8 cellular contexts compared by ENCODE assay signal in the genomic region with DNA sequence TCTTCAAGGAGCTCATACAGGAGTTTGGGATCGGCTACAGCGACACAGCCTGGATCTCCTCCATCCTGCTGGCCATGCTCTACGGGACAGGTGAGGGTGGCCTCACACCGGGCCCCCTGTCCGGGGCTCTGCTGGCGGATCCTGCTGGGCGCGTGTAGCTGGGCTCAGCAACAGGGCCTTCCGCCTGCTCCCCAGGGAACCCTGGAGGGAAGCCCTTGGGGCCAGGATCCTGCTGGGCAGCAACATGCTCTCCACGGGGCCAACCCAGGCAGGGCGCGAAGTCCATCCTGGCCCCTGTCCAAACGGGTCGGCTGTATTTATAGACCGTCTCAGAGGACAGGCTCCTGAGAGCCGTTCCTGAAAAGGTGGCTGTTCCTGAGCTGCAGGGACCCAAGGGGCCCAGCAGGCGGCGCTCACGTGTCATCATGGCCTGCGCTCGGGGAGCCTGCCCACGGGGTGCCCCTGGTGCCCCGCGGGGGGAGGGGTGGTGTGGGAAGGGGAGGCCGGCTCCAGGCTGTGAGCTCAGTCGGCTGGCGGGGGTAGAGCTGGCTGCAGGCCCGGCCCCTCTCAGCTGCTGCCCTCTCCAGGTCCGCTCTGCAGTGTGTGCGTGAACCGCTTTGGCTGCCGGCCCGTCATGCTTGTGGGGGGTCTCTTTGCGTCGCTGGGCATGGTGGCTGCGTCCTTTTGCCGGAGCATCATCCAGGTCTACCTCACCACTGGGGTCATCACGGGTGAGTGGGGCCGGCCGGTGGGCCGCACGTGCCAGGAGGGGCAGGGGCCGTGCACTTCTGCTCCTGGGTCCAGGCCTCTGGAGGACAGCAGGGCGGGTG. TPM values are rescaled to one million over a fixed set of nuclear protein-coding genes. Genes with fewer than 3 reads are reported as not detected.
DNase-seq lines count a peak whose midpoint lies in the region; ATAC-seq and TF ChIP-seq lines count a peak whose summit lies in the region.

No MANE protein-coding gene starts in this region.

- no peak overlapping the region for H3K9ac ChIP-seq in H9 (ENCODE audit: extremely low read depth, insufficient read length, low read length)
- H3K9ac ChIP-seq in trophoblast cell (ENCODE audit: low read length): no peak overlapping the region

- H2BK12ac ChIP-seq in H9 (ENCODE audit: insufficient read length, low read depth, low read length) (no peak overlapping the region), trophoblast cell (ENCODE audit: low read length) (peak overlapping the region; percentile 11)

- peaks cover 9% of the 10 kb centered on the region for H3K27me3 Mint-ChIP-seq in H9 (ENCODE audit: low read depth)

- no peak overlapping the region for H2AFZ ChIP-seq in H9 (ENCODE audit: low read length)
- H2AFZ ChIP-seq in trophoblast cell (ENCODE audit: insufficient read depth, low read length, poor library complexity): no peak overlapping the region

- H3K23me2 ChIP-seq in H9 (ENCODE audit: insufficient read length, low read depth, low read length, poor library complexity, severe bottlenecking): peaks cover 4% of the 10 kb centered on the region

- no peak overlapping the region for H3K4me3 Mint-ChIP-seq in H9

- H4K8ac ChIP-seq in H9 (replicated peaks; ENCODE audit: insufficient read length, low read depth, low read length): no peak overlapping the region
- H4K8ac ChIP-seq in trophoblast cell (ENCODE audit: low read depth, low read length): peak overlapping the region; percentile 21

- TF ChIP-seq POLR2A in Peyer's patch (IDR thresholded peaks at IDR 0.05): no peak

- DNase-seq in AG08396 (ENCODE audit: low spot score) (peak; percentile 77), H9 (peak; percentile 87), Peyer's patch (peak; percentile 57 to 88 (median 86)), activated gamma-delta T cell (lab: John Stamatoyannopoulos, UW) (peak; percentile 36), fibroblast of villous mesenchyme (ENCODE audit: low read depth) (peak; percentile 65), trophoblast cell (peak in 1 of 2 donors; percentile 59)

- ATAC-seq in GM21529 (IDR thresholded peaks at IDR 0.05; ENCODE audit: unreplicated experiment): no peak
- ATAC-seq in HG03039 (IDR thresholded peaks at IDR 0.05; ENCODE audit: unreplicated experiment): no peak

- no peaks in the 10 kb centered on the region for H4K20me1 ChIP-seq in H9 (ENCODE audit: control insufficient read depth, insufficient read depth, insufficient read length)

- H3K4ac ChIP-seq in H9 (ENCODE audit: low read depth, low read length) (no peak overlapping the region), trophoblast cell (ENCODE audit: low read depth, low read length) (no peak overlapping the region)

- H3K27ac Mint-ChIP-seq in H9: no peak overlapping the region

- no peak overlapping the region for H3K56ac ChIP-seq in H9 (ENCODE audit: insufficient read length, low read depth, low read length)

- TF ChIP-seq CTCF in H9 (conservative IDR thresholded peaks at IDR 0.05): peak; percentile 96
- TF ChIP-seq CTCF in Peyer's patch (IDR thresholded peaks at IDR 0.05): peak; percentile 85 to 95 (median 94)
- peak; percentile 85 for TF ChIP-seq CTCF in fibroblast of villous mesenchyme (IDR thresholded peaks at IDR 0.05; ENCODE audit: insufficient read depth, low read depth, low read length)

- H3K14ac ChIP-seq in H9 (ENCODE audit: insufficient read depth, low read length) (no peak overlapping the region), trophoblast cell (ENCODE audit: low read length) (no peak overlapping the region)

- H3K4me1 Mint-ChIP-seq in H9: peaks cover 2 to 17% of the 10 kb centered on the region in 2 experiments

- no CpG with 5 or more reads among the region's 44 CpGs for WGBS in H9 (ENCODE audit: extremely low coverage, insufficient read length, low lambda C conversion rate)
- WGBS in trophoblast cell (ENCODE audit: extremely low coverage, insufficient coverage, insufficient read length): no CpG with 5 or more reads among the region's 44 CpGs

- H3K79me2 ChIP-seq in H9 (ENCODE audit: insufficient read depth, low read length): no peaks in the 10 kb centered on the region
- H3K79me2 ChIP-seq in trophoblast cell (ENCODE audit: control insufficient read depth, insufficient read depth, low read length, poor library complexity): peaks cover 8% of the 10 kb centered on the region

- H2BK5ac ChIP-seq in H9 (ENCODE audit: insufficient read length, low read length): no peak overlapping the region
- peak overlapping the region; percentile 11 for H2BK5ac ChIP-seq in trophoblast cell (ENCODE audit: low read depth, low read length, poor library complexity)

- no peak overlapping the region for H4K5ac ChIP-seq in H9 (ENCODE audit: insufficient read length, low read depth, low read length)

- H3K79me1 ChIP-seq in H9 (ENCODE audit: insufficient read depth, low read depth, low read length, poor library complexity, severe bottlenecking): no peaks in the 10 kb centered on the region
- H3K79me1 ChIP-seq in trophoblast cell (ENCODE audit: low read length): peaks cover 17% of the 10 kb centered on the region

- no peak overlapping the region for H3K23ac ChIP-seq in H9 (ENCODE audit: insufficient read length, low read depth, low read length)
- no peak overlapping the region for H3K23ac ChIP-seq in trophoblast cell (ENCODE audit: low read length)

- no peak overlapping the region for H3K27ac ChIP-seq in H9 (ENCODE audit: insufficient read length, low read depth, low read length)
- peak overlapping the region; percentile 30 to 70 (median 54) for H3K27ac ChIP-seq in Peyer's patch
- peak overlapping the region; percentile 18 for H3K27ac ChIP-seq in trophoblast cell (ENCODE audit: low read depth, low read length)

- H2BK15ac ChIP-seq in H9 (ENCODE audit: low read depth, low read length): no peak overlapping the region

- H3T11ph ChIP-seq in H9 (ENCODE audit: low read length): no peak overlapping the region

- H3K27me3 ChIP-seq in H9 (ENCODE audit: insufficient read depth, low read length) (no peaks in the 10 kb centered on the region), Peyer's patch (no peaks in the 10 kb centered on the region), trophoblast cell (ENCODE audit: insufficient read depth, low read length) (no peaks in the 10 kb centered on the region)

- H3K4me2 ChIP-seq in H9 (ENCODE audit: insufficient read depth, insufficient read length, low read length): no peak overlapping the region
- no peak overlapping the region for H3K4me2 ChIP-seq in trophoblast cell (ENCODE audit: low read length)

- H3K18ac ChIP-seq in H9 (ENCODE audit: insufficient read length, low read depth, low read length): no peak overlapping the region
- H3K18ac ChIP-seq in trophoblast cell (ENCODE audit: low read length): peak overlapping the region; percentile 7

- H3K4me1 ChIP-seq in H9 (ENCODE audit: insufficient read depth, low read length) (no peaks in the 10 kb centered on the region), Peyer's patch (peaks cover 3 to 93% (median 43%) of the 10 kb centered on the region in 4 donors), trophoblast cell (ENCODE audit: control insufficient read depth in 1 of 2, insufficient read depth in 2 of 2, low read length in 2 of 2) (peaks cover 32 to 38% of the 10 kb centered on the region in 2 experiments)

- H3K36me3 Mint-ChIP-seq in H9 (ENCODE audit: insufficient read depth in 1 of 3, low read depth in 3 of 3): peaks cover 3 to 8% (median 5%) of the 10 kb centered on the region in 3 experiments; a peak in 5 of 7 replicates

- H2BK120ac ChIP-seq in H9 (ENCODE audit: low read depth, low read length, poor library complexity, severe bottlenecking) (no peak overlapping the region), trophoblast cell (ENCODE audit: insufficient read depth, low read length, poor library complexity) (no peak overlapping the region)

- H3K9me3 ChIP-seq in H9 (ENCODE audit: control insufficient read depth, low read depth, low read length) (no peaks in the 10 kb centered on the region), Peyer's patch (no peaks in the 10 kb centered on the region), trophoblast cell (ENCODE audit: insufficient read depth, low read depth, low read length) (peaks cover 2% of the 10 kb centered on the region)

- no peaks in the 10 kb centered on the region for H3K9me3 Mint-ChIP-seq in H9

- H4K91ac ChIP-seq in H9 (ENCODE audit: insufficient read length, low read depth, low read length) (no peak overlapping the region), trophoblast cell (ENCODE audit: low read depth, low read length) (peak overlapping the region; percentile 32)

- H3K36me3 ChIP-seq in Peyer's patch (peaks cover 0 to 26% (median 0%) of the 10 kb centered on the region in 3 donors), trophoblast cell (ENCODE audit: control insufficient read depth in 1 of 2, insufficient read depth in 2 of 2, low read length in 2 of 2) (peaks cover 46 to 59% of the 10 kb centered on the region in 2 experiments)

- H4K12ac ChIP-seq in trophoblast cell (ENCODE audit: low read depth, low read length): peak overlapping the region; percentile 34

- H2BK20ac ChIP-seq in H9 (ENCODE audit: low read depth, low read length, poor library complexity, severe bottlenecking): no peak overlapping the region

- H2AK5ac ChIP-seq in H9 (ENCODE audit: insufficient read length, low read length) (no peak overlapping the region), trophoblast cell (ENCODE audit: low read length) (peak overlapping the region; percentile 7)

- H3K4me3 ChIP-seq in Peyer's patch: peak overlapping the region in 1 of 4 donors; percentile 19
- H3K4me3 ChIP-seq in fibroblast of villous mesenchyme (ENCODE audit: low read depth, low read length): no peak overlapping the region
- no peak overlapping the region for H3K4me3 ChIP-seq in trophoblast cell (ENCODE audit: low read depth, low read length)

RNA-seq across cellular contexts. Expression of a gene that starts 7.5 kb away (rescaled TPM):
- 26.0 and 28.4 TPM in 2 replicates for total RNA-seq in H9 (2021)
- 10 to 100 TPM; 18.9 to 55.0 (median 35.3) TPM for total RNA-seq in Peyer's patch
- 131 and 174 TPM in 2 replicates for total RNA-seq in fibroblast of villous mesenchyme
- polyA plus RNA-seq in trophoblast cell (2013): 106 and 112 TPM in 2 replicates

RNA-seq across cellular contexts. Expression of a gene that starts 23.7 kb away (rescaled TPM):
- total RNA-seq in H9 (2021): 11.0 and 14.6 TPM in 2 replicates
- 100 to 1,000 TPM in 2 of 4 donors, 10 to 100 TPM in 2; 28.2 to 144 (median 79.8) TPM for total RNA-seq in Peyer's patch
- 19.9 and 20.6 TPM in 2 replicates for total RNA-seq in fibroblast of villous mesenchyme
- polyA plus RNA-seq in trophoblast cell (2013): 16.0 and 17.2 TPM in 2 replicates

RNA-seq across cellular contexts. Expression of a gene that starts 37.1 kb away (rescaled TPM):
- total RNA-seq in H9 (2021) (137 and 144 TPM in 2 replicates), Peyer's patch (100 to 1,000 TPM; 148 to 232 (median 215) TPM), fibroblast of villous mesenchyme (49.3 and 57.0 TPM in 2 replicates)
- 106 and 112 TPM in 2 replicates for polyA plus RNA-seq in trophoblast cell (2013)
